ENCODE assay signal across 15 cellular contexts in genomic region chr16:13863075-13863765, GRCh38.
"Had no signal": no experiment of that assay in that cellular context is flagged by ENCODE, and none has a peak within 500 bp of the region (broad histone marks: within the 10 kb centered on the region; RNA-seq: fewer than 3 reads in every experiment).

No MANE protein-coding gene starts in this region.

- DNase-seq: activated CD4-positive, alpha-beta memory T cell treated with anti-CD3 and anti-CD28 coated beads, Interleukin-2, amount 10 ng/mL, durations not matched to agents 7 days and 5 days; activated CD8-positive, alpha-beta memory T cell treated with anti-CD3 and anti-CD28 coated beads, Interleukin-2, amount 50 U/mL, for 4 hours; activated naive CD8-positive, alpha-beta T cell treated with anti-CD3 and anti-CD28 coated beads, Interleukin-2, amount 10 ng/mL, durations not matched to agents 7 days and 5 days; activated T-cell treated with anti-CD3 and anti-CD28 coated beads, Interleukin-2, amount 50 U/mL, for 72 hours; aorta; foreskin melanocyte; head of caudate nucleus; sigmoid colon; stimulated activated CD4-positive, alpha-beta T cell treated with anti-CD3 and anti-CD28 coated beads, Interleukin-2, amount 100 ng/mL, for 24 hours; stimulated activated naive CD4-positive, alpha-beta T cell; substantia nigra; T-helper 9 cell; transverse colon had no signal

- H3K4me1 ChIP-seq: breast epithelium, sigmoid colon, transverse colon had no signal

- ATAC-seq: activated T-cell treated with anti-CD3 and anti-CD28 coated beads, Interleukin-2, amount 50 U/mL, for 72 hours had no signal

- H3K27ac ChIP-seq: breast epithelium, sigmoid colon, transverse colon had no signal

- FAIRE-seq: islet of Langerhans had no signal

- H3K27me3 ChIP-seq: breast epithelium, sigmoid colon, transverse colon had no signal
